8 cellular contexts compared by ENCODE assay signal in the genomic region with DNA sequence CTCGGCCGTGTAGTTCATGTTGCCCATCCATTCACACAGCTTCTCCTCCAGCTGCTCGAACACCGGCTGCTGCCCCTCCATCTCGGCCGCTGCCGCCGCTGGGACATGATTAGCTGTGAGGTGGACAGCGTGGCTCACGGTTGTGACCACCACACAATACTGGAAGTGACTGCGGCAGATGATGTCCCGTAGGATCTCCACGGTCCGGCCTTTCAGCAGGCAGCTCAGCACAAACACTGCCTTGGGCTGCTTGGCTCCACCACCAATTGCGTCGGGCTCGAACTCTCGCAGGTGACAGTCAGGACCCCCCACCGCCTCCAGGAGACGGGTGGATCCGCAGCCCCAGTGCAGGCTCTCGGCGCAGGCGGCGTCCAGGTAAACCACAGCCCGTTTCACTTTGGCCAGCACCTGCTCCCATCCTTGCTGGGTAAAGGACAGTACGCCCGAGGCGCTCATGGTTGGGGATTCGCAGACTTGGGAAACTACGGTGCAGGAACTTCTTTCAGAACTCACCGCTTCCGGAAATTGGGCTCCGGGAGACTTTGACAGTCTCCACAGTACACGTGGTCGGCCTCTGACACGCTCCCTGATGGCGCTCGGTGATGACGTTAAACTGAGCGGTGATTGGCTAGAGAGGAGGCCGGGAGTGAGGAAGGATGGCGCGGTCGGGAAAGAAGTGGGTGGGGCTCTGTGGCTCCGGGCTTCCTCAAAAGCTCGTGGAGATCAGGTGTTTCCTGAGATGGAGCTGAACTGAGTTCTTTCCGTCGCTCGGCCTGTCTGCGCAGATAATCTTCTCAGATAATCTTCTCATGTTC. TPM values are rescaled to one million over a fixed set of nuclear protein-coding genes. Genes with fewer than 3 reads are reported as not detected.
DNase-seq lines count a peak whose midpoint lies in the region; ATAC-seq and TF ChIP-seq lines count a peak whose summit lies in the region.

A gene (minus strand): TSS at position 576 of the 815 bp plus-strand sequence.

- intact Hi-C loops in mucosa of descending colon (cut with DNase I, micrococcal nuclease) = no loop called here

- H3K4me3 Mint-ChIP-seq in IgD-negative memory B cell = peak within 1 kb of the TSS; percentile 93 to 99 (median 98)

- DNase-seq in DMS 273 treated with DMSO at 0.1 percent for 48 hours (lab: John Stamatoyannopoulos, UW) (peak; percentile 89), OCI-M2 (lab: John Stamatoyannopoulos, UW; ENCODE audit: unreplicated experiment) (peak; percentile 67), activated T-cell treated with anti-CD3 and anti-CD28 coated beads for 4 hours (peak; percentile 99), epithelial cell of prostate (ENCODE audit: low read depth, low spot score) (peak; percentile 84), mucosa of descending colon (peak; percentile 97 to 99 (median 98))
- DNase-seq in stimulated activated CD8-positive, alpha-beta memory T cell treated with anti-CD3 and anti-CD28 coated beads, Interleukin-4, amount 100 ng/mL, for 24 hours (ENCODE audit: low read depth) = peak; percentile 95

- ATAC-seq in GM21529 (IDR thresholded peaks at IDR 0.05; ENCODE audit: unreplicated experiment) = peak; percentile 95
- ATAC-seq in mucosa of descending colon = peak; percentile 100

- TF ChIP-seq CTCF in mucosa of descending colon (IDR thresholded peaks at IDR 0.05) = no peak

- no peaks in the 10 kb centered on the region for H3K36me3 Mint-ChIP-seq in IgD-negative memory B cell

- peak within 1 kb of the TSS; percentile 21 for H3K27ac ChIP-seq in epithelial cell of prostate

- H3K4me1 ChIP-seq in mucosa of descending colon (ENCODE audit: low read depth) = peaks cover 23% of the 10 kb centered on the region

- no peaks in the 10 kb centered on the region for H3K36me3 ChIP-seq in mucosa of descending colon (ENCODE audit: low read depth)

- H3K27ac Mint-ChIP-seq in IgD-negative memory B cell = peak within 1 kb of the TSS; percentile 96 to 98 (median 97)

- no peaks in the 10 kb centered on the region for H3K9me3 Mint-ChIP-seq in IgD-negative memory B cell

- peak within 1 kb of the TSS; percentile 78 for H3K4me3 ChIP-seq in mucosa of descending colon

- H3K9me3 ChIP-seq in mucosa of descending colon = no peaks in the 10 kb centered on the region

- H3K4me1 Mint-ChIP-seq in IgD-negative memory B cell = peaks cover 29 to 43% (median 37%) of the 10 kb centered on the region in 3 donors

- H3K27me3 Mint-ChIP-seq in IgD-negative memory B cell = peaks cover 4% of the 10 kb centered on the region

RNA-seq across cellular contexts. Expression of the gene that starts here (rescaled TPM):
- 17.2 TPM for polyA plus RNA-seq in IgD-negative memory B cell
- 10 to 100 TPM; 11.7 to 17.2 (median 16.0) TPM for total RNA-seq in mucosa of descending colon

Comparison
In these comparisons a context has a peak if more than half of its experiments do, and no peak if none do; other contexts are left out.
1. Peak in every context shown above with its lines: DNase-seq, ATAC-seq, H3K4me3 ChIP-seq and H3K27ac ChIP-seq.